2 cellular contexts compared by ENCODE assay signal in genomic region chr7:134835463-134835823, GRCh38.
TF ChIP-seq lines count a peak whose summit lies in the region.

No MANE protein-coding gene starts in this region.

TF ChIP-seq in GM23338, 12 proteins besides CTCF, POLR2A, EP300 and RAD21:
- TF ChIP-seq JUNB (IDR thresholded peaks at IDR 0.05; ENCODE audit: unreplicated experiment) = no peak
- TF ChIP-seq POLR2AphosphoS5 (IDR thresholded peaks at IDR 0.05; ENCODE audit: low read depth) = no peak
- no peak for TF ChIP-seq ZNF331 (CRISPR knock-in tag; IDR thresholded peaks at IDR 0.05; ENCODE audit: low read depth)
- no peak for TF ChIP-seq ZNF462 (CRISPR knock-in tag; IDR thresholded peaks at IDR 0.05)
- TF ChIP-seq EZH2phosphoT487 (IDR thresholded peaks at IDR 0.05; ENCODE audit: unreplicated experiment) = no peak
- TF ChIP-seq CREB1 (CRISPR knock-in tag; IDR thresholded peaks at IDR 0.05; ENCODE audit: low read depth) = no peak
- no peak for TF ChIP-seq REST (IDR thresholded peaks at IDR 0.05; ENCODE audit: unreplicated experiment)

TF ChIP-seq in K562, 482 proteins besides CTCF, POLR2A, EP300 and RAD21:
- peak; percentile 83 for TF ChIP-seq CEBPB (tag; IDR thresholded peaks at IDR 0.05)
- no peak for TF ChIP-seq PREB (CRISPR knock-in tag; IDR thresholded peaks at IDR 0.05)
- no peak for TF ChIP-seq C11orf30 (IDR thresholded peaks at IDR 0.05; ENCODE audit: low read depth)
- no peak for TF ChIP-seq CEBPG (CRISPR knock-in tag; IDR thresholded peaks at IDR 0.05)
- TF ChIP-seq CEBPG (tag; conservative IDR thresholded peaks at IDR 0.05 in 1 of 2, IDR thresholded peaks at IDR 0.05 in 1 of 2) = peak; percentile 51 to 92; a peak in 3 of 4 replicates
- no peak for TF ChIP-seq RUNX1 (IDR thresholded peaks at IDR 0.05; ENCODE audit: low read depth)
